ENCODE assay signal across 16 cellular contexts in the genomic region with DNA sequence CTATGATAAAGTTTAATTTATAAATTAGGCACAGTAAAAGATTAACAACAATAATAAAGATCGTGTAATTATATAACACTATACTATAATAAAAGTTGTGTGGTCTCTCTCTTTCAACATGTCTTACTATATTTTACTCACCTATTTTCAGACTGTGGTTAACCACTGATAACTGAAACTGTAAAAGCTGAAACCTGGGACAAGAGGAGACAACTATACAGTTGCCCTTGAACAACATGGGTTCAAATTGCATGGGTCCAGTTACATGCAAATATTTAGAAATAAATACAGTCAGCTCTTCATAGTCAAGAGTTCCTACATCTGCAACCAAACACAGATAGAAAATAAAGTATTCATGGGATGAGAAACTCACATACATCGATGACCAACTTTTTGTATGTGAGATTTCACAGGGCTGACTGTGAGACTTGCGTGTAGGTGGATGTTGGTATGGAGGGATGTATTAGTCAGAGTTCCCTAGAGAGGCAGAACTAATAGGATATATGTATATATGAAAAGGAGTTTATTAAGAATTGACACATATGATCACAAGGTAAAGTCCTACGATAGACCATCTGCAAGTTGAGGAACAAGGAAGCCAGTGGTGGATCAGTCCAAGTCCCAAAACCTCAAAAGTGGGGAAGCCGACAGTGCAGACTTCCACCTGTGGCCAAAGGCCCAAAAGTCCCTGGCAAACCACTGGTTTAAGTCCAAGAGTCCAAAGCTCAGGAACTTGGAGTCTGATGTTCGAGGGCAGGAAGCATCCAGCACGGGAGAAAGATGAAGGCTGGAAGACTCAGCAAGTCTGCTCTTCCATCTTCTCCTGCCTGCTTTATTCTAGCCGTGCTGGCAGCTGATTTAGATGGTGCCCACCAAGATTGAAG.
DNase-seq lines count a peak whose midpoint lies in the region; ATAC-seq and TF ChIP-seq lines count a peak whose summit lies in the region.
"Had no signal": no experiment of that assay in that cellular context is flagged by ENCODE, and none has a peak within 500 bp of the region (broad histone marks: within the 10 kb centered on the region; RNA-seq: fewer than 3 reads in every experiment).

No MANE protein-coding gene starts in this region.

- no peaks in the 10 kb centered on the region for H3K9me3 Mint-ChIP-seq in activated naive CD8-positive, alpha-beta T cell treated with anti-CD3 and anti-CD28 coated beads, Interleukin-2, amount 50 U/mL, for 24 hours
- no peaks in the 10 kb centered on the region for H3K9me3 Mint-ChIP-seq in endodermal cell
- H3K9me3 Mint-ChIP-seq: activated T-helper 1 cell treated with anti-CD3 and anti-CD28 coated beads, Interleukin-12 subunit alpha, Interleukin-12 subunit beta, Interleukin-2, Interleukin-4 antibody, amounts not matched to agents 30 ng/mL and 10 ng/mL and 1 ng/mL, durations not matched to agents 14 hours and 24 hours and 36 hours; neural progenitor cell had no signal

- H3K4me1 ChIP-seq in endodermal cell (ENCODE audit: control insufficient read depth, insufficient read depth, low read length), result no peaks in the 10 kb centered on the region
- H3K4me1 ChIP-seq: body of pancreas had no signal

- H3K4me3 Mint-ChIP-seq in activated naive CD8-positive, alpha-beta T cell treated with anti-CD3 and anti-CD28 coated beads, Interleukin-2, amount 50 U/mL, for 24 hours, result no peak overlapping the region
- H3K4me3 Mint-ChIP-seq in endodermal cell, result no peak overlapping the region
- H3K4me3 Mint-ChIP-seq: activated CD4-positive, alpha-beta T cell treated with anti-CD3 and anti-CD28 coated beads for 36 hours; activated T-helper 1 cell treated with anti-CD3 and anti-CD28 coated beads, Interleukin-12 subunit alpha, Interleukin-12 subunit beta, Interleukin-2, Interleukin-4 antibody, amounts not matched to agents 30 ng/mL and 10 ng/mL and 1 ng/mL, durations not matched to agents 14 hours and 24 hours and 36 hours; neural progenitor cell had no signal

- no peak overlapping the region for H3K27ac Mint-ChIP-seq in activated naive CD8-positive, alpha-beta T cell treated with anti-CD3 and anti-CD28 coated beads, Interleukin-2, amount 50 U/mL, for 24 hours
- no peak overlapping the region for H3K27ac Mint-ChIP-seq in endodermal cell
- H3K27ac Mint-ChIP-seq: activated CD4-positive, alpha-beta T cell treated with anti-CD3 and anti-CD28 coated beads for 36 hours; activated T-helper 1 cell treated with anti-CD3 and anti-CD28 coated beads, Interleukin-12 subunit alpha, Interleukin-12 subunit beta, Interleukin-2, Interleukin-4 antibody, amounts not matched to agents 30 ng/mL and 10 ng/mL and 1 ng/mL, durations not matched to agents 14 hours and 24 hours and 36 hours; neural progenitor cell had no signal

- H3K36me3 ChIP-seq in endodermal cell (ENCODE audit: control insufficient read depth, insufficient read depth, low read length), result no peaks in the 10 kb centered on the region
- H3K36me3 ChIP-seq: neural progenitor cell had no signal

- no peaks in the 10 kb centered on the region for H3K27me3 ChIP-seq in endodermal cell (ENCODE audit: control insufficient read depth, insufficient read depth, low read length, poor library complexity, severe bottlenecking)
- H3K27me3 ChIP-seq: body of pancreas, neural progenitor cell had no signal

- H3K9me3 ChIP-seq in endodermal cell (ENCODE audit: control insufficient read depth, low read length), result no peaks in the 10 kb centered on the region
- H3K9me3 ChIP-seq: body of pancreas had no signal

- H3K9ac ChIP-seq in endodermal cell (ENCODE audit: extremely low read depth, low read length, poor library complexity, severe bottlenecking), result no peak overlapping the region
- H3K9ac ChIP-seq: neural progenitor cell had no signal

- H3K36me3 Mint-ChIP-seq in activated naive CD8-positive, alpha-beta T cell treated with anti-CD3 and anti-CD28 coated beads, Interleukin-2, amount 50 U/mL, for 24 hours (ENCODE audit: low read depth), result no peaks in the 10 kb centered on the region
- H3K36me3 Mint-ChIP-seq in endodermal cell (ENCODE audit: low read depth), result no peaks in the 10 kb centered on the region
- H3K36me3 Mint-ChIP-seq: neural progenitor cell had no signal

- H3K27ac ChIP-seq in substantia nigra (ENCODE audit: low read depth, low read length, poor library complexity, severe bottlenecking) (no peak overlapping the region), endodermal cell (ENCODE audit: low read depth, low read length) (no peak overlapping the region)
- H3K27ac ChIP-seq: body of pancreas, neural progenitor cell, skin epidermis had no signal

- no peak for TF ChIP-seq CTCF in GM13977 (IDR thresholded peaks at IDR 0.05; ENCODE audit: extremely low read depth, insufficient read depth, missing control alignments)
- no peak for TF ChIP-seq CTCF in endodermal cell (conservative IDR thresholded peaks at IDR 0.05)

- peak; percentile 14 for DNase-seq in GM13977 (ENCODE audit: low spot score)
- DNase-seq in activated naive CD8-positive, alpha-beta T cell treated with anti-CD3 and anti-CD28 coated beads, Interleukin-2, amount 50 U/mL, for 24 hours, result no peak
- no peak for DNase-seq in substantia nigra (lab: John Stamatoyannopoulos, UW)
- DNase-seq in NCI-H1105 (lab: John Stamatoyannopoulos, UW), result no peak
- no peak for DNase-seq in endodermal cell
- DNase-seq: activated CD4-positive, alpha-beta T cell treated with anti-CD3 and anti-CD28 coated beads for 36 hours; body of pancreas; NCI-H1436 treated with DMSO at 0.1 percent for 48 hours; SW 1271; trophoblast cell had no signal

- H3K4me3 ChIP-seq in endodermal cell (ENCODE audit: low read length), result no peak overlapping the region
- H3K4me3 ChIP-seq: body of pancreas, neural progenitor cell, skin epidermis had no signal

- no peaks in the 10 kb centered on the region for H3K4me1 Mint-ChIP-seq in activated naive CD8-positive, alpha-beta T cell treated with anti-CD3 and anti-CD28 coated beads, Interleukin-2, amount 50 U/mL, for 24 hours
- H3K4me1 Mint-ChIP-seq in endodermal cell, result peaks cover 16% of the 10 kb centered on the region
- H3K4me1 Mint-ChIP-seq: activated CD4-positive, alpha-beta T cell treated with anti-CD3 and anti-CD28 coated beads for 36 hours had no signal

- WGBS in endodermal cell (ENCODE audit: insufficient coverage in 1 of 2, insufficient read length in 1 of 2), 2 experiments, result 94 to 95% methylated on average over 7 of the region's 8 CpGs

- ATAC-seq in GM19463 (IDR thresholded peaks at IDR 0.05; ENCODE audit: unreplicated experiment) (peak; percentile 73), HG02870 (IDR thresholded peaks at IDR 0.05; ENCODE audit: unreplicated experiment) (peak; percentile 81), HG03521 (IDR thresholded peaks at IDR 0.05; ENCODE audit: unreplicated experiment) (peak; percentile 75)
- no peak for ATAC-seq in activated naive CD8-positive, alpha-beta T cell treated with anti-CD3 and anti-CD28 coated beads, Interleukin-2, amount 50 U/mL, for 24 hours
- ATAC-seq: activated CD4-positive, alpha-beta T cell treated with anti-CD3 and anti-CD28 coated beads for 36 hours; body of pancreas had no signal

- H3K27me3 Mint-ChIP-seq in activated naive CD8-positive, alpha-beta T cell treated with anti-CD3 and anti-CD28 coated beads, Interleukin-2, amount 50 U/mL, for 24 hours, result no peaks in the 10 kb centered on the region
- H3K27me3 Mint-ChIP-seq in endodermal cell (ENCODE audit: insufficient read depth), result peaks cover 2% of the 10 kb centered on the region

- in situ Hi-C loops in GM13977 (cut with MboI; ENCODE audit: low pct_unique_long_range_greater_than_20kb, low sequenced_read_pairs, unreplicated experiment), result no loop called here
